15 cellular contexts compared by ENCODE assay signal in the genomic region with DNA sequence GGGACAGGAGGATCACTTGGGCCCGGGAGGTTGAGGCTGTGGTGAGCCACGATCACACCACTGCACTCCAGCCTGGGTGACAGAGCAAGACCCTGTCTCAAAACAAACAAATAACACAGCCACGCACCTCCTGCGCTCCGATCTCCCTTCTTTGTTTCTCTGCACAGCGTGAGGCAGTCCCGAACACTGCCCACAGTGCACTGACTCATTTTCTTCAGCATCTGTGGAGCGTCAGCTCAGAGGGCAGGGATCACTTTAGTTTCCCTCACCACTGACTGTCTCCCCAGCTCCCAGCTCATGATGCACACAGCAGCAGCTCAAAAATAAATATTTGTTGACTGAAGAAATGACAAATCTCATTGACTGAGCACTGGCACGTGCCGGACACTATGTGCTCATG. TPM values are rescaled to one million over a fixed set of nuclear protein-coding genes. Genes with fewer than 3 reads are reported as not detected.
DNase-seq lines count a peak whose midpoint lies in the region; ATAC-seq, FAIRE-seq and TF ChIP-seq lines count a peak whose summit lies in the region.
"Had no signal": no experiment of that assay in that cellular context is flagged by ENCODE, and none has a peak within 500 bp of the region (broad histone marks: within the 10 kb centered on the region; RNA-seq: fewer than 3 reads in every experiment).

No MANE protein-coding gene starts in this region.

- H3K36me3 ChIP-seq in kidney (ENCODE audit: control insufficient read depth in 1 of 2, insufficient read depth in 2 of 2, low read length in 2 of 2) (no peaks in the 10 kb centered on the region), uterus (no peaks in the 10 kb centered on the region)
- H3K36me3 ChIP-seq: BLaER1 treated with 17β-estradiol and CSF1 and Interleukin-3, amounts not matched to agents 10 nM and 100 nM; ovary had no signal

- TF ChIP-seq POLR2A in uterus (IDR thresholded peaks at IDR 0.05): no peak

- H3K9ac ChIP-seq in kidney (ENCODE audit: low read length in 2 of 2): no peak overlapping the region
- H3K9ac ChIP-seq: BLaER1 treated with 17β-estradiol and CSF1 and Interleukin-3, amounts not matched to agents 10 nM and 100 nM had no signal

- FAIRE-seq in HTR-8/SVneo (lab: Jason Lieb, UNC): peak; percentile 57
- no peak for FAIRE-seq in kidney (lab: Jason Lieb, UNC)

- no peaks in the 10 kb centered on the region for H3K9me3 ChIP-seq in kidney (ENCODE audit: control insufficient read depth in 1 of 2, low read length in 2 of 2)
- H3K9me3 ChIP-seq in uterus: no peaks in the 10 kb centered on the region
- H3K9me3 ChIP-seq: ovary had no signal

- no peaks in the 10 kb centered on the region for H3K4me1 ChIP-seq in kidney (ENCODE audit: control insufficient read depth in 1 of 2, insufficient read depth in 1 of 2, low read depth in 1 of 2, low read length in 2 of 2)
- H3K4me1 ChIP-seq in uterus: no peaks in the 10 kb centered on the region

- no peak for ATAC-seq in HG03039 (IDR thresholded peaks at IDR 0.05; ENCODE audit: unreplicated experiment)

- H3K27me3 ChIP-seq in uterus: no peaks in the 10 kb centered on the region
- H3K27me3 ChIP-seq: BLaER1 treated with 17β-estradiol and CSF1 and Interleukin-3, amounts not matched to agents 10 nM and 100 nM; ovary had no signal

- in situ Hi-C loops in astrocyte of the spinal cord (cut with HindIII; ENCODE audit: low sequenced_read_pairs): no loop called here

- DNase-seq in Daoy (ENCODE audit: low read depth): peak; percentile 76
- DNase-seq in HTR-8/SVneo (ENCODE audit: insufficient read length, low spot score): peak; percentile 24
- peak; percentile 82 for DNase-seq in astrocyte of the spinal cord (ENCODE audit: low read depth, low spot score)
- peak; percentile 14 for DNase-seq in kidney
- no peak for DNase-seq in NCI-H446 treated with DMSO at 0.1 percent for 48 hours (lab: John Stamatoyannopoulos, UW)
- DNase-seq in AML-193 (lab: John Stamatoyannopoulos, UW): no peak
- DNase-seq in uterus: no peak
- DNase-seq: activated CD8-positive, alpha-beta memory T cell treated with anti-CD3 and anti-CD28 coated beads for 24 hours; immature natural killer cell; ovary had no signal

- TF ChIP-seq CTCF in astrocyte of the spinal cord (IDR thresholded peaks at IDR 0.05; ENCODE audit: low read depth, low read length): no peak
- TF ChIP-seq CTCF in kidney (IDR thresholded peaks at IDR 0.05; ENCODE audit: borderline replicate concordance, extremely low read depth, insufficient read depth): no peak
- TF ChIP-seq CTCF in uterus (IDR thresholded peaks at IDR 0.05): no peak

- intact Hi-C loops in kidney (cut with DNase I) (no loop called here), uterus (cut with DNase I; ENCODE audit: low total_unique reads) (no loop called here)

- no peak overlapping the region for H3K27ac ChIP-seq in kidney (ENCODE audit: low read depth in 2 of 2, low read length in 2 of 2)
- H3K27ac ChIP-seq in uterus: no peak overlapping the region
- H3K27ac ChIP-seq: BLaER1 treated with 17β-estradiol and CSF1 and Interleukin-3, amounts not matched to agents 10 nM and 100 nM; ovary; SK-N-MC had no signal

- H3K4me3 ChIP-seq in astrocyte of the spinal cord (ENCODE audit: low read depth, low read length): no peak overlapping the region
- H3K4me3 ChIP-seq in kidney (ENCODE audit: low read length in 2 of 2): no peak overlapping the region
- no peak overlapping the region for H3K4me3 ChIP-seq in uterus
- H3K4me3 ChIP-seq: BLaER1 treated with 17β-estradiol and CSF1 and Interleukin-3, amounts not matched to agents 10 nM and 100 nM; ovary; SK-N-MC had no signal

RNA-seq across cellular contexts. Expression of gene MYL2, which starts 0.9 kb away (rescaled TPM):
- not detected in 2 replicates for total RNA-seq in Daoy (2014; rRNA removed; shearing (Covaris generic))
- total RNA-seq in kidney (not detected), uterus (1 to 10 TPM in 1 of 4 donors, not detected in 3; 2.7 TPM)
- polyA plus RNA-seq in kidney (ENCODE audit: insufficient read depth, low read depth, low replicate concordance): 4.4 TPM
- total RNA-seq: activated T-helper 2 cell treated with anti-CD3 and anti-CD28 coated beads, Interferon-gamma antibody, Interleukin-2, Interleukin-4, amounts not matched to agents 10 μg/mL and 5 μg/mL and 100 μg/mL, durations not matched to agents 14 hours and 24 hours and 36 hours; mucosa of gallbladder had no signal
- polyA plus RNA-seq: immature natural killer cell had no signal

Comparison
In these comparisons a context has a peak if more than half of its experiments do, and no peak if none do; other contexts are left out.
1. DNase-seq: peak in Daoy (single experiment), HTR-8/SVneo (single experiment), astrocyte of the spinal cord (single experiment) and kidney (single experiment); none in NCI-H446 treated with DMSO at 0.1 percent for 48 hours (single experiment), AML-193 (0 of 2) and uterus (0 of 2).